ENCODE assay signal across 21 cellular contexts in genomic region chr6:44935693-44936300, GRCh38.
DNase-seq lines count a peak whose midpoint lies in the region; ATAC-seq, FAIRE-seq and TF ChIP-seq lines count a peak whose summit lies in the region.
"Had no signal": no experiment of that assay in that cellular context is flagged by ENCODE, and none has a peak within 500 bp of the region (broad histone marks: within the 10 kb centered on the region; RNA-seq: fewer than 3 reads in every experiment).

No MANE protein-coding gene starts in this region.

- H3K36me3 Mint-ChIP-seq in activated CD4-positive, alpha-beta T cell treated with anti-CD3 and anti-CD28 coated beads, Interleukin-2, amount 10 ng/mL, durations not matched to agents 7 days and 5 days (ENCODE audit: low read depth) = peaks cover 36% of the 10 kb centered on the region
- H3K36me3 Mint-ChIP-seq in activated naive CD8-positive, alpha-beta T cell treated with anti-CD3 and anti-CD28 coated beads for 36 hours = peaks cover 28% of the 10 kb centered on the region

- CTCF ChIA-PET in activated CD4-positive, alpha-beta T cell treated with anti-CD3 and anti-CD28 coated beads, Interleukin-2, amount 10 ng/mL, durations not matched to agents 7 days and 5 days (lab: Charles Lee) = interaction anchor here (0.8 to 1.4 kb wide), 4 partner anchors 11 to 41 kb away, joined by 3 read pairs; no protein-coding TSS in a partner anchor

- H3K9me3 Mint-ChIP-seq in activated CD4-positive, alpha-beta T cell treated with anti-CD3 and anti-CD28 coated beads, Interleukin-2, amount 10 ng/mL, durations not matched to agents 7 days and 5 days = peaks cover 26% of the 10 kb centered on the region
- peaks cover 17% of the 10 kb centered on the region for H3K9me3 Mint-ChIP-seq in activated naive CD8-positive, alpha-beta T cell treated with anti-CD3 and anti-CD28 coated beads for 36 hours

- FAIRE-seq in small intestine (lab: Jason Lieb, UNC) (no peak), pancreas (lab: Jason Lieb, UNC) (no peak)
- FAIRE-seq: A204.1, RCC 7860 had no signal

- WGBS in small intestine, 3 donors = 56 to 84% (median 75%) methylated on average over 2 of the region's 2 CpGs
- 76 to 85% methylated on average over 2 of the region's 2 CpGs for WGBS in pancreas, 2 donors

- no peak for DNase-seq in activated CD4-positive, alpha-beta T cell treated with anti-CD3 and anti-CD28 coated beads, Interleukin-2, amount 10 ng/mL, durations not matched to agents 7 days and 5 days
- no peak for DNase-seq in activated CD4-positive, alpha-beta T cell treated with anti-CD3 and anti-CD28 coated beads, Interleukin-2, amount 50 U/mL, for 48 hours
- no peak for DNase-seq in activated naive CD8-positive, alpha-beta T cell treated with anti-CD3 and anti-CD28 coated beads for 36 hours
- DNase-seq in small intestine (no peak), hippocampal formation (lab: John Stamatoyannopoulos, UW) (no peak), pancreas (no peak), NCI-H1417 treated with DMSO at 0.1 percent for 48 hours (lab: John Stamatoyannopoulos, UW) (no peak)
- DNase-seq: activated gamma-delta T cell, brain microvascular endothelial cell, C1 segment of cervical spinal cord, DMS79, foreskin fibroblast, psoas muscle, thyroid gland had no signal

- no peaks in the 10 kb centered on the region for H3K9me2 ChIP-seq in Loucy (replicated peaks; ENCODE audit: low read depth, low read length)

- H3K27me3 ChIP-seq in Loucy (ENCODE audit: insufficient read depth, low read length, poor library complexity, severe bottlenecking) (no peaks in the 10 kb centered on the region), small intestine (ENCODE audit: control insufficient read depth in 2 of 2, insufficient read depth in 2 of 2, low read length in 2 of 2) (no peaks in the 10 kb centered on the region), pancreas (no peaks in the 10 kb centered on the region)
- H3K27me3 ChIP-seq: brain microvascular endothelial cell, hepatocyte, thyroid gland had no signal

- TF ChIP-seq CTCF in Loucy (conservative IDR thresholded peaks at IDR 0.05; ENCODE audit: low read length) (no peak), pancreas (IDR thresholded peaks at IDR 0.05) (no peak)

- H3K4me1 ChIP-seq in Loucy (ENCODE audit: insufficient read depth, low read length, poor library complexity, severe bottlenecking) = peaks cover 52% of the 10 kb centered on the region
- H3K4me1 ChIP-seq in small intestine (ENCODE audit: control insufficient read depth in 2 of 2, insufficient read depth in 1 of 2, low read depth in 1 of 2, low read length in 1 of 2) = no peaks in the 10 kb centered on the region
- no peaks in the 10 kb centered on the region for H3K4me1 ChIP-seq in pancreas
- H3K4me1 ChIP-seq: psoas muscle, thyroid gland had no signal

- peak overlapping the region; percentile 39 for H3K9ac ChIP-seq in Loucy (ENCODE audit: low read depth, low read length, poor library complexity, severe bottlenecking)

- peak overlapping the region; percentile 45 for H3K4me2 ChIP-seq in Loucy (ENCODE audit: low read depth, low read length, poor library complexity, severe bottlenecking)
- H3K4me2 ChIP-seq: hepatocyte had no signal

- H3K4me3 Mint-ChIP-seq in activated CD4-positive, alpha-beta T cell treated with anti-CD3 and anti-CD28 coated beads, Interleukin-2, amount 10 ng/mL, durations not matched to agents 7 days and 5 days = no peak overlapping the region
- H3K4me3 Mint-ChIP-seq in activated naive CD8-positive, alpha-beta T cell treated with anti-CD3 and anti-CD28 coated beads for 36 hours = peak overlapping the region; percentile 37
- H3K4me3 Mint-ChIP-seq: memory B cell, nephron had no signal

- no peaks in the 10 kb centered on the region for H3K79me2 ChIP-seq in Loucy (ENCODE audit: insufficient read depth, low read length)
- H3K79me2 ChIP-seq: hepatocyte had no signal

- H3K4me3 ChIP-seq in Loucy (ENCODE audit: low read length, poor library complexity, severe bottlenecking) (peak overlapping the region; percentile 1), small intestine (ENCODE audit: low read depth in 1 of 2, low read length in 2 of 2) (no peak overlapping the region), pancreas (no peak overlapping the region)
- H3K4me3 ChIP-seq: hepatocyte, psoas muscle, skin epidermis, thyroid gland had no signal

- no peak for ATAC-seq in pancreas
- ATAC-seq: psoas muscle had no signal

- peak overlapping the region; percentile 87 for H3K27ac Mint-ChIP-seq in activated CD4-positive, alpha-beta T cell treated with anti-CD3 and anti-CD28 coated beads, Interleukin-2, amount 10 ng/mL, durations not matched to agents 7 days and 5 days
- peak overlapping the region; percentile 92 for H3K27ac Mint-ChIP-seq in activated naive CD8-positive, alpha-beta T cell treated with anti-CD3 and anti-CD28 coated beads for 36 hours
- H3K27ac Mint-ChIP-seq: memory B cell, nephron had no signal

- peak overlapping the region; percentile 74 for H2AFZ ChIP-seq in Loucy (ENCODE audit: low read length)
- H2AFZ ChIP-seq: hepatocyte had no signal

- peaks cover 7% of the 10 kb centered on the region; the same call in 1 of the 2 replicates for H3F3A ChIP-seq in Loucy (ENCODE audit: low read depth)

- H3K27ac ChIP-seq in small intestine (ENCODE audit: low read depth in 1 of 2, low read length in 1 of 2) = peak overlapping the region; percentile 20 to 31
- H3K27ac ChIP-seq in pancreas = no peak overlapping the region
- H3K27ac ChIP-seq: brain microvascular endothelial cell, hepatocyte, psoas muscle, thyroid gland had no signal

- H3K4me1 Mint-ChIP-seq in activated CD4-positive, alpha-beta T cell treated with anti-CD3 and anti-CD28 coated beads, Interleukin-2, amount 10 ng/mL, durations not matched to agents 7 days and 5 days = peaks cover 60% of the 10 kb centered on the region
- peaks cover 55% of the 10 kb centered on the region for H3K4me1 Mint-ChIP-seq in activated naive CD8-positive, alpha-beta T cell treated with anti-CD3 and anti-CD28 coated beads for 36 hours
- H3K4me1 Mint-ChIP-seq: nephron had no signal

- POLR2A ChIA-PET in activated CD4-positive, alpha-beta T cell treated with anti-CD3 and anti-CD28 coated beads, Interleukin-2, amount 10 ng/mL, durations not matched to agents 7 days and 5 days (lab: Charles Lee) = no interaction called here

- H3K9me3 ChIP-seq in Loucy (ENCODE audit: insufficient read depth, low read depth, low read length) = no peaks in the 10 kb centered on the region
- no peaks in the 10 kb centered on the region for H3K9me3 ChIP-seq in small intestine (ENCODE audit: control insufficient read depth, low read depth)
- H3K9me3 ChIP-seq in pancreas = no peaks in the 10 kb centered on the region
- H3K9me3 ChIP-seq: psoas muscle, thyroid gland had no signal

- no peaks in the 10 kb centered on the region for H4K20me1 ChIP-seq in Loucy (ENCODE audit: insufficient read depth, low read length, poor library complexity, severe bottlenecking)

- no peaks in the 10 kb centered on the region for H3K27me3 Mint-ChIP-seq in activated CD4-positive, alpha-beta T cell treated with anti-CD3 and anti-CD28 coated beads, Interleukin-2, amount 10 ng/mL, durations not matched to agents 7 days and 5 days
- H3K27me3 Mint-ChIP-seq in activated naive CD8-positive, alpha-beta T cell treated with anti-CD3 and anti-CD28 coated beads for 36 hours = no peaks in the 10 kb centered on the region
- H3K27me3 Mint-ChIP-seq: memory B cell had no signal

- intact Hi-C loops in pancreas (cut with DNase I) = no loop called here

- H3K36me3 ChIP-seq in Loucy (ENCODE audit: insufficient read depth, low read length) (peaks cover 2% of the 10 kb centered on the region), small intestine (ENCODE audit: control insufficient read depth in 2 of 2, insufficient read depth in 2 of 2, low read length in 2 of 2) (no peaks in the 10 kb centered on the region), pancreas (no peaks in the 10 kb centered on the region)
- H3K36me3 ChIP-seq: brain microvascular endothelial cell, thyroid gland had no signal

Comparison
In these comparisons a context has a peak if more than half of its experiments do, and no peak if none do; other contexts are left out.
1. H3K27ac ChIP-seq: peak in small intestine (2 of 2); none in pancreas (0 of 4).